Comparison of ENCODE assay signal across 8 cellular contexts in genomic region chr13:113296842-113297369, GRCh38. TPM values are rescaled to one million over a fixed set of nuclear protein-coding genes. Genes with fewer than 3 reads are reported as not detected.
DNase-seq lines count a peak whose midpoint lies in the region; ATAC-seq, FAIRE-seq and TF ChIP-seq lines count a peak whose summit lies in the region.

Gene LAMP1, plus strand, starts transcription at chr13:113297239. Its CDS starts 196 bp downstream, at chr13:113297435.

- no peak within 1 kb of the TSS for H2BK20ac ChIP-seq in H1 (ENCODE audit: low read length)

- H3K36me3 Mint-ChIP-seq in Caco-2 (ENCODE audit: insufficient read depth, unreplicated experiment), result peaks cover 23% of the 10 kb centered on the region
- H3K36me3 Mint-ChIP-seq in activated CD8-positive, alpha-beta memory T cell treated with anti-CD3 and anti-CD28 coated beads, Interleukin-2, amount 10 ng/mL, durations not matched to agents 7 days and 5 days, result peaks cover 6% of the 10 kb centered on the region

- H3K36me3 ChIP-seq in Caco-2 (ENCODE audit: control insufficient read depth, insufficient read depth, low read length), result no peaks in the 10 kb centered on the region
- H3K36me3 ChIP-seq in HUES48 (ENCODE audit: control insufficient read depth, insufficient read depth, low read length), result no peaks in the 10 kb centered on the region
- H3K36me3 ChIP-seq in NT2/D1 (ENCODE audit: insufficient read depth, insufficient read length, low read length), result peaks cover 3% of the 10 kb centered on the region
- H3K36me3 ChIP-seq in H1 (ENCODE audit: control insufficient read depth in 2 of 4, insufficient read depth in 4 of 4, low read length in 3 of 4), result no peaks in the 10 kb centered on the region; a peak in 1 of 8 replicates
- no peaks in the 10 kb centered on the region for H3K36me3 ChIP-seq in mesenchymal stem cell (ENCODE audit: control insufficient read depth in 1 of 2, insufficient read depth in 2 of 2, low read depth in 1 of 2, low read length in 2 of 2)

- H3K14ac ChIP-seq in H1 (ENCODE audit: insufficient read length) (no peak within 1 kb of the TSS), mesenchymal stem cell (ENCODE audit: low read length in 2 of 2) (peak within 1 kb of the TSS in 1 of 2 experiments; percentile 9)

- H3K9me3 Mint-ChIP-seq in Caco-2 (ENCODE audit: unreplicated experiment), result no peaks in the 10 kb centered on the region
- H3K9me3 Mint-ChIP-seq in activated CD8-positive, alpha-beta memory T cell treated with anti-CD3 and anti-CD28 coated beads, Interleukin-2, amount 10 ng/mL, durations not matched to agents 7 days and 5 days (ENCODE audit: low read depth), result no peaks in the 10 kb centered on the region

- H3K18ac ChIP-seq in H1 (ENCODE audit: extremely low read depth, low read length), result no peak within 1 kb of the TSS
- peak within 1 kb of the TSS; percentile 95 to 98 for H3K18ac ChIP-seq in mesenchymal stem cell (ENCODE audit: low read depth in 1 of 2, low read length in 2 of 2)

- H3K4ac ChIP-seq in H1 (replicated peaks; ENCODE audit: insufficient read length, low read depth, low read length) (no peak within 1 kb of the TSS), mesenchymal stem cell (ENCODE audit: low read depth in 1 of 2, low read length in 2 of 2) (peak within 1 kb of the TSS; percentile 91 to 92)

- H3K4me3 Mint-ChIP-seq in Caco-2 (ENCODE audit: unreplicated experiment), result peak within 1 kb of the TSS; percentile 81
- peak within 1 kb of the TSS; percentile 83 for H3K4me3 Mint-ChIP-seq in activated CD8-positive, alpha-beta memory T cell treated with anti-CD3 and anti-CD28 coated beads, Interleukin-2, amount 10 ng/mL, durations not matched to agents 7 days and 5 days

- H2BK15ac ChIP-seq in H1 (ENCODE audit: low read length), result peak within 1 kb of the TSS; percentile 72; the same call in 1 of the 2 replicates
- peak within 1 kb of the TSS; percentile 91 for H2BK15ac ChIP-seq in mesenchymal stem cell (ENCODE audit: low read depth, poor library complexity, severe bottlenecking)

- H4K8ac ChIP-seq in H1 (ENCODE audit: extremely low read depth, insufficient read depth, low read length) (peak within 1 kb of the TSS; percentile 100; the same call in 1 of the 2 replicates), mesenchymal stem cell (ENCODE audit: low read length) (peak within 1 kb of the TSS; percentile 99)

- H4K91ac ChIP-seq in H1 (replicated peaks; ENCODE audit: insufficient read length, low read length), result no peak within 1 kb of the TSS
- H4K91ac ChIP-seq in mesenchymal stem cell (ENCODE audit: low read length), result peak within 1 kb of the TSS; percentile 97

- H3K9ac ChIP-seq in HUES48 (ENCODE audit: low read depth, low read length) (peak within 1 kb of the TSS; percentile 92), NT2/D1 (ENCODE audit: insufficient read length, low read depth) (peak within 1 kb of the TSS; percentile 86), H1 (replicated peaks in 1 of 4; ENCODE audit: extremely low read depth in 1 of 4, low read depth in 3 of 4, low read length in 3 of 4) (peak within 1 kb of the TSS; percentile 78 to 99 (median 90)), mesenchymal stem cell (ENCODE audit: low read length) (peak within 1 kb of the TSS; percentile 97)

- H3K23ac ChIP-seq in H1 (ENCODE audit: insufficient read length) (no peak within 1 kb of the TSS), mesenchymal stem cell (ENCODE audit: low read length in 2 of 2) (no peak within 1 kb of the TSS)

- peak within 1 kb of the TSS; percentile 53 for H3K4me3 ChIP-seq in Caco-2 (ENCODE audit: low read depth, low read length)
- peak within 1 kb of the TSS; percentile 98 for H3K4me3 ChIP-seq in HUES48 (ENCODE audit: low read depth, low read length)
- peak within 1 kb of the TSS; percentile 81 for H3K4me3 ChIP-seq in NT2/D1 (ENCODE audit: insufficient read length, low read depth)
- peak within 1 kb of the TSS; percentile 88 to 99 (median 92) for H3K4me3 ChIP-seq in H1 (ENCODE audit: extremely low read depth in 1 of 4, insufficient read depth in 2 of 4, low read depth in 3 of 4, low read length in 4 of 4)
- H3K4me3 ChIP-seq in mesenchymal stem cell (ENCODE audit: insufficient read depth in 1 of 2, low read depth in 1 of 2, low read length in 2 of 2), result peak within 1 kb of the TSS; percentile 89 to 100

- peak in 1 of 2 experiments; percentile 23; a peak in 1 of 4 replicates for TF ChIP-seq RAD21 in H1 (IDR thresholded peaks at IDR 0.05 in 1 of 2, conservative IDR thresholded peaks at IDR 0.05 in 1 of 2; ENCODE audit: low read depth in 2 of 2, low read length in 2 of 2)

- POLR2A ChIA-PET in Caco-2 (lab: Charles Lee), result interaction anchor here (0.5 kb wide), 1 partner anchor 34 kb away, joined by 5 read pairs; no protein-coding TSS in a partner anchor
- POLR2A ChIA-PET in H1 (lab: Charles Lee; ENCODE audit: partially characterized antibody), result interaction anchor here (0.7 to 3.0 kb wide), 13 partner anchors 9 to 402 kb away, joined by 3 to 11 read pairs (median 4); partner anchors contain the start of genes CUL4A and PCID2

- H4K5ac ChIP-seq in H1 (ENCODE audit: insufficient read length, low read depth, low read length), result peak within 1 kb of the TSS; percentile 85

- peaks cover 15% of the 10 kb centered on the region for H3K4me1 Mint-ChIP-seq in Caco-2 (ENCODE audit: low read depth, unreplicated experiment)
- peaks cover 33% of the 10 kb centered on the region for H3K4me1 Mint-ChIP-seq in activated CD8-positive, alpha-beta memory T cell treated with anti-CD3 and anti-CD28 coated beads, Interleukin-2, amount 10 ng/mL, durations not matched to agents 7 days and 5 days

- H3K27me3 Mint-ChIP-seq in Caco-2 (ENCODE audit: insufficient read depth, unreplicated experiment), result no peaks in the 10 kb centered on the region
- H3K27me3 Mint-ChIP-seq in activated CD8-positive, alpha-beta memory T cell treated with anti-CD3 and anti-CD28 coated beads, Interleukin-2, amount 10 ng/mL, durations not matched to agents 7 days and 5 days, result peaks cover 39% of the 10 kb centered on the region

- H2AFZ ChIP-seq in H1 (ENCODE audit: low read length) (peak within 1 kb of the TSS; percentile 71; the same call in 1 of the 2 replicates), mesenchymal stem cell (ENCODE audit: low read depth, low read length) (peak within 1 kb of the TSS; percentile 98)

- H3K27ac Mint-ChIP-seq in Caco-2 (ENCODE audit: unreplicated experiment), result peak within 1 kb of the TSS; percentile 82
- peak within 1 kb of the TSS; percentile 98 for H3K27ac Mint-ChIP-seq in activated CD8-positive, alpha-beta memory T cell treated with anti-CD3 and anti-CD28 coated beads, Interleukin-2, amount 10 ng/mL, durations not matched to agents 7 days and 5 days

- no peaks in the 10 kb centered on the region for H3K9me3 ChIP-seq in Caco-2
- H3K9me3 ChIP-seq in HUES48 (ENCODE audit: control insufficient read depth, insufficient read depth, low read length), result no peaks in the 10 kb centered on the region
- no peaks in the 10 kb centered on the region for H3K9me3 ChIP-seq in NT2/D1 (ENCODE audit: insufficient read depth, low read length)
- H3K9me3 ChIP-seq in H1 (ENCODE audit: insufficient read depth in 2 of 2, low read depth in 1 of 2, low read length in 1 of 2), result no peaks in the 10 kb centered on the region
- no peaks in the 10 kb centered on the region for H3K9me3 ChIP-seq in mesenchymal stem cell (ENCODE audit: control insufficient read depth, low read length)

- peak; percentile 45 to 97 for TF ChIP-seq EP300 in H1 (IDR thresholded peaks at IDR 0.05; ENCODE audit: borderline replicate concordance in 1 of 2, low read depth in 2 of 2, low read length in 2 of 2)

- TF ChIP-seq POLR2A in H1 (IDR thresholded peaks at IDR 0.05; ENCODE audit: control extremely low read depth in 1 of 2, low read depth in 2 of 2, low read length in 2 of 2), result no peak; a peak in 1 of 3 replicates

- no TSS peak for BruUV-seq in Caco-2 (replicated peaks; lab: Mats Ljungman, UMichigan)

- H3K27ac ChIP-seq in HUES48 (ENCODE audit: low read depth, low read length), result peak within 1 kb of the TSS; percentile 63
- peak within 1 kb of the TSS; percentile 60; the same call in 1 of the 2 replicates for H3K27ac ChIP-seq in H1 (ENCODE audit: low read depth, low read length)
- peak within 1 kb of the TSS; percentile 63 for H3K27ac ChIP-seq in mesenchymal stem cell (ENCODE audit: low read length, poor library complexity, severe bottlenecking)

- H2BK5ac ChIP-seq in H1 (ENCODE audit: low read depth, low read length) (peak within 1 kb of the TSS; percentile 32; the same call in 1 of the 2 replicates), mesenchymal stem cell (ENCODE audit: low read depth, low read length, poor library complexity, severe bottlenecking) (peak within 1 kb of the TSS; percentile 77)

- DNase-seq in Caco-2 (peak; percentile 99 to 100), NT2/D1 (ENCODE audit: low read depth, low spot score) (peak; percentile 97), H1 (ENCODE audit: low read depth in 1 of 2, low spot score in 2 of 2) (peak; percentile 92 to 100), mesenchymal stem cell (peak; percentile 96)
- DNase-seq in activated CD8-positive, alpha-beta memory T cell treated with anti-CD3 and anti-CD28 coated beads, Interleukin-2, amount 10 ng/mL, durations not matched to agents 7 days and 5 days, result peak; percentile 97
- peak; percentile 96 for DNase-seq in stimulated activated CD8-positive, alpha-beta memory T cell treated with anti-CD3 and anti-CD28 coated beads, Interleukin-12 subunit alpha, Interleukin-12 subunit beta, amount 100 ng/mL, for 24 hours (ENCODE audit: extremely low read depth)

- intact Hi-C loops in Caco-2 (cut with micrococcal nuclease; ENCODE audit: unreplicated experiment), result loop anchor here (5.0 kb wide), 1 partner anchor 65 kb away; the partner anchor contains the start of gene GRTP1

- H2BK12ac ChIP-seq in H1 (ENCODE audit: low read depth, low read length) (no peak within 1 kb of the TSS), mesenchymal stem cell (ENCODE audit: low read length in 2 of 2) (peak within 1 kb of the TSS in 1 of 2 experiments; percentile 67)

- peak in 1 of 2 experiments; percentile 5 for TF ChIP-seq CTCF in Caco-2 (IDR thresholded peaks at IDR 0.05; ENCODE audit: insufficient read depth in 1 of 2, low read depth in 1 of 2, low read length in 1 of 2, severe bottlenecking in 1 of 2, unreplicated experiment in 1 of 2)
- no peak for TF ChIP-seq CTCF in H1 (IDR thresholded peaks at IDR 0.05; ENCODE audit: control extremely low read depth in 1 of 3, insufficient read depth in 1 of 3, low read depth in 1 of 3, low read length in 3 of 3)

- no peak for FAIRE-seq in H1 (lab: Jason Lieb, UNC)

- H3K4me2 ChIP-seq in H1 (ENCODE audit: insufficient read depth in 1 of 2, low read depth in 2 of 2, low read length in 2 of 2) (peak within 1 kb of the TSS; percentile 90 to 99), mesenchymal stem cell (ENCODE audit: low read length, poor library complexity, severe bottlenecking) (peak within 1 kb of the TSS; percentile 87)

- peaks cover 2% of the 10 kb centered on the region; the same call in 1 of the 2 replicates for H3K79me1 ChIP-seq in H1 (ENCODE audit: low read depth, low read length)
- H3K79me1 ChIP-seq in mesenchymal stem cell (replicated peaks; ENCODE audit: low read length, poor library complexity, severe bottlenecking), result no peaks in the 10 kb centered on the region

- peaks cover 2 to 4% of the 10 kb centered on the region in 2 experiments for H4K20me1 ChIP-seq in H1 (replicated peaks in 1 of 2; ENCODE audit: control insufficient read depth in 1 of 2, insufficient read depth in 2 of 2, low read length in 2 of 2)

- H3K79me2 ChIP-seq in H1 (ENCODE audit: control insufficient read depth in 1 of 2, insufficient read depth in 2 of 2, low read length in 2 of 2), result peaks cover 13 to 44% of the 10 kb centered on the region in 2 experiments

- WGBS in H1 (ENCODE audit: extremely low coverage in 1 of 2, insufficient coverage in 1 of 2, insufficient read length in 1 of 2, insufficient replicate concordance in 2 of 2, low coverage in 1 of 2, low lambda C conversion rate in 2 of 2, missing lambda C conversion rate in 1 of 2), 2 experiments, result 1% methylated on average over 52 of the region's 74 CpGs; no CpG with 5 or more reads in 1 of the 2 experiments
- WGBS in mesenchymal stem cell, result under 1% methylated on average over 68 of the region's 74 CpGs

- H2BK120ac ChIP-seq in H1 (replicated peaks; ENCODE audit: low read depth, low read length) (no peak within 1 kb of the TSS), mesenchymal stem cell (ENCODE audit: low read depth, low read length) (peak within 1 kb of the TSS; percentile 77)

- H2AK5ac ChIP-seq in H1 (ENCODE audit: low read depth, low read length) (0 out of 2 replicates have a peak within 1 kb of the TSS, but pooled peaks have one; percentile 45), mesenchymal stem cell (ENCODE audit: low read length, severe bottlenecking) (peak within 1 kb of the TSS; percentile 40)

- CTCF ChIA-PET in Caco-2 (lab: Charles Lee) (no interaction called here), H1 (lab: Charles Lee; ENCODE audit: partially characterized antibody) (interaction anchor here (1.2 to 3.0 kb wide), 4 partner anchors 20 to 95 kb away, joined by 3 to 8 read pairs (median 4); no protein-coding TSS in a partner anchor)
- CTCF ChIA-PET in activated CD8-positive, alpha-beta memory T cell treated with anti-CD3 and anti-CD28 coated beads, Interleukin-2, amount 10 ng/mL, durations not matched to agents 7 days and 5 days (lab: Charles Lee), result interaction anchor here (1.2 kb wide), 2 partner anchors 20 to 88 kb away, joined by 3 read pairs; partner anchors contain the start of gene CUL4A

- peaks cover 8% of the 10 kb centered on the region for H3K23me2 ChIP-seq in H1 (ENCODE audit: low read depth, low read length)

- ATAC-seq in GM21390 (IDR thresholded peaks at IDR 0.05; ENCODE audit: unreplicated experiment), result peak; percentile 79
- peak; percentile 83 for ATAC-seq in activated CD8-positive, alpha-beta memory T cell treated with anti-CD3 and anti-CD28 coated beads, Interleukin-2, amount 10 ng/mL, durations not matched to agents 7 days and 5 days

- H3K56ac ChIP-seq in H1 (replicated peaks; ENCODE audit: insufficient read length, low read depth, low read length), result peak within 1 kb of the TSS; percentile 71

- H3K4me1 ChIP-seq in Caco-2 (peaks cover 8% of the 10 kb centered on the region), HUES48 (ENCODE audit: control insufficient read depth, insufficient read depth, low read length) (peaks cover 6% of the 10 kb centered on the region; the same call in 1 of the 2 replicates), NT2/D1 (ENCODE audit: insufficient read depth, insufficient read length) (no peaks in the 10 kb centered on the region), H1 (replicated peaks in 1 of 4; ENCODE audit: control insufficient read depth in 3 of 4, insufficient read depth in 4 of 4, low read length in 3 of 4) (peaks cover 0 to 3% (median 2%) of the 10 kb centered on the region in 4 experiments; a peak in 5 of 7 replicates), mesenchymal stem cell (ENCODE audit: control insufficient read depth, insufficient read depth, low read depth, low read length) (peaks cover 10% of the 10 kb centered on the region)

- no peaks in the 10 kb centered on the region for H3K27me3 ChIP-seq in Caco-2 (replicated peaks; ENCODE audit: control insufficient read depth, insufficient read depth, low read length)
- no peaks in the 10 kb centered on the region for H3K27me3 ChIP-seq in HUES48 (ENCODE audit: control insufficient read depth, insufficient read depth, low read length)
- peaks cover 4% of the 10 kb centered on the region for H3K27me3 ChIP-seq in NT2/D1 (ENCODE audit: insufficient read depth, insufficient read length)
- H3K27me3 ChIP-seq in H1 (replicated peaks in 1 of 4; ENCODE audit: control insufficient read depth in 3 of 4, extremely low read depth in 1 of 4, insufficient read depth in 3 of 4, low read length in 3 of 4), result peaks cover 0 to 2% (median 0%) of the 10 kb centered on the region in 4 experiments; a peak in 4 of 7 replicates
- peaks cover 0 to 2% of the 10 kb centered on the region in 2 experiments for H3K27me3 ChIP-seq in mesenchymal stem cell (ENCODE audit: control insufficient read depth in 1 of 2, insufficient read depth in 1 of 2, low read length in 2 of 2)

RNA-seq across cellular contexts. Expression of gene LAMP1, which starts in this region (rescaled TPM):
- 244 and 245 TPM in 2 replicates for total RNA-seq in Caco-2 (2022)
- total RNA-seq in activated CD8-positive, alpha-beta memory T cell treated with anti-CD3 and anti-CD28 coated beads, Interleukin-2, amount 10 ng/mL, durations not matched to agents 7 days and 5 days, result 10 to 100 TPM; 72.3 to 83.0 TPM
- 140 and 146 TPM in 2 replicates for total RNA-seq in H1 (2021; fragmentation: NEBNext Ultra II Directional; extraction: Animal tissue kit (Norgen Biotek cat#: 25700))
- polyA plus RNA-seq in H1 (2011; rRNA removed), result 97.6 and 99.5 TPM in 2 replicates
- polyA plus RNA-seq in H1 (2011; cell fraction: cytosol; rRNA removed), result 73.9 TPM
- 105 TPM for polyA plus RNA-seq in H1 (2011; cell fraction: nucleus; rRNA removed)
- 153 to 170 TPM (median 160 TPM) in 4 replicates for polyA plus RNA-seq in H1 (2012, experiment 1 of 2)
- 111 TPM for polyA plus RNA-seq in H1 (2012, experiment 2 of 2)
- 196 TPM for polyA plus RNA-seq in H1 (2013, experiment 1 of 2)
- 198 TPM for polyA plus RNA-seq in H1 (2013, experiment 2 of 2)
- polyA minus RNA-seq in H1 (2011; rRNA and poly(A)+ RNA removed), result 68.6 and 75.6 TPM in 2 replicates
- polyA minus RNA-seq in H1 (2011; cell fraction: cytosol; rRNA and poly(A)+ RNA removed), result 80.5 TPM
- 36.3 TPM for polyA minus RNA-seq in H1 (2011; cell fraction: nucleus; rRNA and poly(A)+ RNA removed)
- polyA plus RNA-seq in mesenchymal stem cell (2013, experiment 1 of 2), result 393 TPM
- 389 TPM for polyA plus RNA-seq in mesenchymal stem cell (2013, experiment 2 of 2)

Comparison
In these comparisons a context has a peak if more than half of its experiments do, and no peak if none do; other contexts are left out.
1. Peak in every context shown above with its lines: DNase-seq, ATAC-seq, H3K4me3 ChIP-seq and H3K27ac ChIP-seq.